3 cellular contexts compared by ENCODE assay signal in the genomic region with DNA sequence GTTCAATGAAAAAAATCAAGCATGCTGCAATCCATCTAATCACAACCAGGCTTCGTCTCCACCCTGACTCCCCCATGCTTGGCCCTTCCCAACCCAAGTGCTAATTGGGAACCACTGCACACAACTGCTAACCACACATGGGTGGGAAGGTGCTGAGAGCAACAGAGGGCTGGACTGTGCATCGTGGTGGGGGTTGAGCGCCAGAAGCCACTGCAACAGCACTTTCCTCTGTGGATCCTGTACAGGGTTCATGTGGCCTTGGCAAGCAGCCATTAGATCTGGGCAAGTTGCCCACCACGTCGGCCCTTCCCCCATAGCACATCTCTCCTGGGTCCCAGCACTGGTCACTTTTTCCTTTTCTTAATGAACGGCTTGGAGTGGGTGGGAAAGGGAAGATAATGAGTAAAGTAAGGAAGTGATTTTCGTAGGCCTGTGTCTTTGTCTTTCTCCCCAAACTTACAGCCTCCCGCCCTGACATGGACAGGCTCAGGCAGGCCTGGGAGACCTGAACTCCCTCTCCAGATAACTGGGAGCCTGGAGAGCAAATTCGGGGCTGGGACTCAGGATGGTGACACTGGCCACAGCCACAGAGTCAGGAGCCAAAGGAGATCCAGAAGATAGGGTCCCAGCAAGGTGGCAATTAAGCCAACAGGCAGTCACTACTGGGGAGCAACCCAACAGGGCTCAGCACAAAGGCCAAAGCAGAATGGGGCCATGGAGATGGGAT.
TF ChIP-seq lines count a peak whose summit lies in the region.

No MANE protein-coding gene starts in this region.

TF ChIP-seq in Ishikawa, 13 proteins besides CTCF, POLR2A, EP300 and RAD21:
- TF ChIP-seq, protein P1, sequence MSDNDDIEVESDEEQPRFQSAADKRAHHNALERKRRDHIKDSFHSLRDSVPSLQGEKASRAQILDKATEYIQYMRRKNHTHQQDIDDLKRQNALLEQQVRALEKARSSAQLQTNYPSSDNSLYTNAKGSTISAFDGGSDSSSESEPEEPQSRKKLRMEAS (IDR thresholded peaks at IDR 0.05), result peak; percentile 47; the same call in 1 of the 2 replicates
- TF ChIP-seq FOXM1 (IDR thresholded peaks at IDR 0.05; ENCODE audit: borderline replicate concordance, low read depth), result no peak
- peak; percentile 87 for TF ChIP-seq NFIC (IDR thresholded peaks at IDR 0.05)

TF ChIP-seq in K562, 482 proteins besides CTCF, POLR2A, EP300 and RAD21:
- no peak for TF ChIP-seq RNF2 (IDR thresholded peaks at IDR 0.05)
- TF ChIP-seq NFIC (IDR thresholded peaks at IDR 0.05), result peak; percentile 84
- TF ChIP-seq, protein P2, sequence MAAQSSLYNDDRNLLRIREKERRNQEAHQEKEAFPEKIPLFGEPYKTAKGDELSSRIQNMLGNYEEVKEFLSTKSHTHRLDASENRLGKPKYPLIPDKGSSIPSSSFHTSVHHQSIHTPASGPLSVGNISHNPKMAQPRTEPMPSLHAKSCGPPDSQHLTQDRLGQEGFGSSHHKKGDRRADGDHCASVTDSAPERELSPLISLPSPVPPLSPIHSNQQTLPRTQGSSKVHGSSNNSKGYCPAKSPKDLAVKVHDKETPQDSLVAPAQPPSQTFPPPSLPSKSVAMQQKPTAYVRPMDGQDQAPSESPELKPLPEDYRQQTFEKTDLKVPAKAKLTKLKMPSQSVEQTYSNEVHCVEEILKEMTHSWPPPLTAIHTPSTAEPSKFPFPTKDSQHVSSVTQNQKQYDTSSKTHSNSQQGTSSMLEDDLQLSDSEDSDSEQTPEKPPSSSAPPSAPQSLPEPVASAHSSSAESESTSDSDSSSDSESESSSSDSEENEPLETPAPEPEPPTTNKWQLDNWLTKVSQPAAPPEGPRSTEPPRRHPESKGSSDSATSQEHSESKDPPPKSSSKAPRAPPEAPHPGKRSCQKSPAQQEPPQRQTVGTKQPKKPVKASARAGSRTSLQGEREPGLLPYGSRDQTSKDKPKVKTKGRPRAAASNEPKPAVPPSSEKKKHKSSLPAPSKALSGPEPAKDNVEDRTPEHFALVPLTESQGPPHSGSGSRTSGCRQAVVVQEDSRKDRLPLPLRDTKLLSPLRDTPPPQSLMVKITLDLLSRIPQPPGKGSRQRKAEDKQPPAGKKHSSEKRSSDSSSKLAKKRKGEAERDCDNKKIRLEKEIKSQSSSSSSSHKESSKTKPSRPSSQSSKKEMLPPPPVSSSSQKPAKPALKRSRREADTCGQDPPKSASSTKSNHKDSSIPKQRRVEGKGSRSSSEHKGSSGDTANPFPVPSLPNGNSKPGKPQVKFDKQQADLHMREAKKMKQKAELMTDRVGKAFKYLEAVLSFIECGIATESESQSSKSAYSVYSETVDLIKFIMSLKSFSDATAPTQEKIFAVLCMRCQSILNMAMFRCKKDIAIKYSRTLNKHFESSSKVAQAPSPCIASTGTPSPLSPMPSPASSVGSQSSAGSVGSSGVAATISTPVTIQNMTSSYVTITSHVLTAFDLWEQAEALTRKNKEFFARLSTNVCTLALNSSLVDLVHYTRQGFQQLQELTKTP (IDR thresholded peaks at IDR 0.05; ENCODE audit: low read depth in 1 of 2, partially characterized antibody in 2 of 2), result no peak
- peak; percentile 48 to 64; a peak in 3 of 4 replicates for TF ChIP-seq KDM1A (IDR thresholded peaks at IDR 0.05)

TF ChIP-seq in liver, 16 proteins besides CTCF, POLR2A, EP300 and RAD21:
- TF ChIP-seq ZBTB33 (IDR thresholded peaks at IDR 0.05), result no peak
- peak; percentile 55 to 63 for TF ChIP-seq HNF4A (conservative IDR thresholded peaks at IDR 0.05)
- no peak for TF ChIP-seq GABPA (IDR thresholded peaks at IDR 0.05 in 1 of 2, conservative IDR thresholded peaks at IDR 0.05 in 1 of 2)
- no peak for TF ChIP-seq TAF1 (conservative IDR thresholded peaks at IDR 0.05)
- TF ChIP-seq, protein P1 (IDR thresholded peaks at IDR 0.05), result peak; percentile 59
- no peak for TF ChIP-seq YY1 (IDR thresholded peaks at IDR 0.05)
- no peak for TF ChIP-seq HNF4G (IDR thresholded peaks at IDR 0.05)
- TF ChIP-seq, protein P3, sequence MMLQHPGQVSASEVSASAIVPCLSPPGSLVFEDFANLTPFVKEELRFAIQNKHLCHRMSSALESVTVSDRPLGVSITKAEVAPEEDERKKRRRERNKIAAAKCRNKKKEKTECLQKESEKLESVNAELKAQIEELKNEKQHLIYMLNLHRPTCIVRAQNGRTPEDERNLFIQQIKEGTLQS (IDR thresholded peaks at IDR 0.05), result no peak
- no peak for TF ChIP-seq REST (IDR thresholded peaks at IDR 0.05)
- peak; percentile 59 for TF ChIP-seq SP1 (IDR thresholded peaks at IDR 0.05)
- peak in 1 of 2 donors; percentile 41 for TF ChIP-seq JUND (IDR thresholded peaks at IDR 0.05)
- peak; percentile 78 for TF ChIP-seq NR2F2 (IDR thresholded peaks at IDR 0.05)
- TF ChIP-seq FOXA2 (IDR thresholded peaks at IDR 0.05), result no peak
- TF ChIP-seq RXRA (IDR thresholded peaks at IDR 0.05), result peak in 1 of 2 donors; percentile 59
- TF ChIP-seq EGR1 (IDR thresholded peaks at IDR 0.05; ENCODE audit: low read depth in 2 of 2), result peak in 1 of 2 donors; percentile 7
- no peak for TF ChIP-seq FOXA1 (IDR thresholded peaks at IDR 0.05)
